Comparison of ENCODE assay signal across 19 cellular contexts in the genomic region with DNA sequence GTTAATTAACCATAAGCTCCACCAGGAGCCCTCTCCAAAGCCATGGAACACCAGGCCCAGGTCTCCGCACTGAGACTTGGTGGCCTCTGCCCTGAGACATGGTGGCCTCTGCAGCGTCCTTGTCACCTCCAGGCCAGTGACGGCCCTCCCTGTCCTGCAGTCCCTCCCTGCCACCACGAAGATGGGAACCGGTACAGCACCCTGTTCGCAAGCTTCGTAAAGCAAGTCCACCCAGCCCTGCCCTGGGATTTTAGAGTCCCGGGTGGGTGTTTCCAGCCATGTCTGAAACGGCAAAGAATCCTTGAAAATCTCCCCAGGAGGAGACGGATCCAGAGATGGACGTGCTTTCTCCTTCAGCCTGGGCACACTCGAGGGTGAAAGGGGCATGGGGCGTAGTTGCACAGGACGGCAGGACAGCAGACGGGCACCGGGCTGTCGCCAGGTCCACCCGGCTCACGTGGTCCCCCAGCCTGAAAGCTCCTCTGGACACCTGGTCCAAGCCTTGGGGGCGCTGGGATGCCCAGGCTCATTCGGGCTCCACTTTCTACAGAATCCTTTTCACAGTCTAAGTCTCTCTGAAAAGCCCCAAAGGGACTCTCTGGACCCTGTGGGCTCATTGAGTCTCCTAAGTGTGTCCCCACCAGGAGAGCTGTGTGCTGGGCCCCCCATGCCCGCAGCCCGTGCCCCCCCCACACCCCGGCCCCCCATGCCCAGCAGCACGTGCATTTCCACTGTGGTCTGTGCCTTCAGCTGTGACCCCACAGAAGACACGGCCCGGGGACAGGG.
DNase-seq lines count a peak whose midpoint lies in the region; ATAC-seq and TF ChIP-seq lines count a peak whose summit lies in the region.
"Had no signal": no experiment of that assay in that cellular context is flagged by ENCODE, and none has a peak within 500 bp of the region (broad histone marks: within the 10 kb centered on the region; RNA-seq: fewer than 3 reads in every experiment).

No MANE protein-coding gene starts in this region.

- no peaks in the 10 kb centered on the region for H3K4me1 Mint-ChIP-seq in activated CD8-positive, alpha-beta T cell treated with anti-CD3 and anti-CD28 coated beads, Interleukin-2, amount 10 ng/mL, durations not matched to agents 7 days and 5 days (ENCODE audit: low read depth)
- H3K4me1 Mint-ChIP-seq in activated CD8-positive, alpha-beta T cell treated with anti-CD3 and anti-CD28 coated beads for 36 hours (ENCODE audit: low read depth), result no peaks in the 10 kb centered on the region
- H3K4me1 Mint-ChIP-seq in chondrocyte (ENCODE audit: low read depth), result peaks cover 18% of the 10 kb centered on the region

- H3K4me1 ChIP-seq in stomach, result no peaks in the 10 kb centered on the region
- H3K4me1 ChIP-seq: HAP-1 had no signal

- H3K27ac Mint-ChIP-seq in activated CD8-positive, alpha-beta T cell treated with anti-CD3 and anti-CD28 coated beads, Interleukin-2, amount 10 ng/mL, durations not matched to agents 7 days and 5 days, result no peak overlapping the region
- no peak overlapping the region for H3K27ac Mint-ChIP-seq in activated CD8-positive, alpha-beta T cell treated with anti-CD3 and anti-CD28 coated beads for 36 hours
- H3K27ac Mint-ChIP-seq in chondrocyte (ENCODE audit: unreplicated experiment), result no peak overlapping the region

- intact Hi-C loops in activated CD8-positive, alpha-beta T cell treated with anti-CD3 and anti-CD28 coated beads for 36 hours (cut with micrococcal nuclease), result no loop called here
- intact Hi-C loops in lower leg skin (cut with DNase I; ENCODE audit: low total_unique reads) (no loop called here), stomach (cut with DNase I; ENCODE audit: low total_unique reads) (no loop called here)

- WGBS in lower leg skin, 2 donors, result 78 to 81% methylated on average over 27 of the region's 27 CpGs
- WGBS in stomach, 5 donors, result 69 to 81% (median 77%) methylated on average over 24 to 27 of the region's 27 CpGs

- no peak for TF ChIP-seq EP300 in stomach (IDR thresholded peaks at IDR 0.05)

- CTCF ChIA-PET in activated CD8-positive, alpha-beta T cell treated with anti-CD3 and anti-CD28 coated beads, Interleukin-2, amount 10 ng/mL, durations not matched to agents 7 days and 5 days (lab: Charles Lee), result no interaction called here
- CTCF ChIA-PET in activated CD8-positive, alpha-beta T cell treated with anti-CD3 and anti-CD28 coated beads for 36 hours (lab: Charles Lee), result no interaction called here

- H3K27me3 ChIP-seq in stomach, result peaks cover 0 to 53% (median 20%) of the 10 kb centered on the region in 3 donors

- no peaks in the 10 kb centered on the region for H3K36me3 Mint-ChIP-seq in activated CD8-positive, alpha-beta T cell treated with anti-CD3 and anti-CD28 coated beads, Interleukin-2, amount 10 ng/mL, durations not matched to agents 7 days and 5 days (ENCODE audit: low read depth)
- no peaks in the 10 kb centered on the region for H3K36me3 Mint-ChIP-seq in activated CD8-positive, alpha-beta T cell treated with anti-CD3 and anti-CD28 coated beads for 36 hours (ENCODE audit: low read depth)
- H3K36me3 Mint-ChIP-seq in chondrocyte (ENCODE audit: low read depth), result no peaks in the 10 kb centered on the region

- H3K4me3 Mint-ChIP-seq in activated CD8-positive, alpha-beta T cell treated with anti-CD3 and anti-CD28 coated beads, Interleukin-2, amount 10 ng/mL, durations not matched to agents 7 days and 5 days, result no peak overlapping the region
- no peak overlapping the region for H3K4me3 Mint-ChIP-seq in activated CD8-positive, alpha-beta T cell treated with anti-CD3 and anti-CD28 coated beads for 36 hours
- H3K4me3 Mint-ChIP-seq in chondrocyte (ENCODE audit: unreplicated experiment), result no peak overlapping the region

- TF ChIP-seq POLR2A in lower leg skin (IDR thresholded peaks at IDR 0.05) (no peak), stomach (IDR thresholded peaks at IDR 0.05) (no peak)

- DNase-seq in activated CD8-positive, alpha-beta T cell treated with anti-CD3 and anti-CD28 coated beads, Interleukin-2, amount 10 ng/mL, durations not matched to agents 7 days and 5 days, result peak; percentile 15
- DNase-seq in activated CD8-positive, alpha-beta T cell treated with anti-CD3 and anti-CD28 coated beads for 36 hours, result no peak
- DNase-seq in chondrocyte (ENCODE audit: low spot score) (peak; percentile 77), lower leg skin (ENCODE audit: low spot score in 2 of 2) (peak; percentile 8 to 70), stomach (peak; percentile 17), NCI-H446 treated with DMSO at 0.1 percent for 48 hours (lab: John Stamatoyannopoulos, UW) (no peak)
- DNase-seq: 8988T; C1 segment of cervical spinal cord; Karpas-422; NCI-H1436; NCI-H2081; NCI-H2227 treated with DMSO at 0.1 percent for 48 hours; NCI-H526 treated with DMSO at 0.1 percent for 48 hours; NK-92 treated with Interleukin-12 subunit alpha and Interleukin-12 subunit beta, amount 100 ng/mL, for 24 hours; OCI-M1 had no signal

- H3K9me3 Mint-ChIP-seq in activated CD8-positive, alpha-beta T cell treated with anti-CD3 and anti-CD28 coated beads, Interleukin-2, amount 10 ng/mL, durations not matched to agents 7 days and 5 days (ENCODE audit: insufficient read depth), result no peaks in the 10 kb centered on the region
- no peaks in the 10 kb centered on the region for H3K9me3 Mint-ChIP-seq in activated CD8-positive, alpha-beta T cell treated with anti-CD3 and anti-CD28 coated beads for 36 hours
- H3K9me3 Mint-ChIP-seq in chondrocyte (ENCODE audit: low read depth), result no peaks in the 10 kb centered on the region

- POLR2A ChIA-PET in activated CD8-positive, alpha-beta T cell treated with anti-CD3 and anti-CD28 coated beads, Interleukin-2, amount 10 ng/mL, durations not matched to agents 7 days and 5 days (lab: Charles Lee), result no interaction called here
- POLR2A ChIA-PET in activated CD8-positive, alpha-beta T cell treated with anti-CD3 and anti-CD28 coated beads for 36 hours (lab: Charles Lee), result interaction anchor here (1.3 kb wide), 1 partner anchor 11 kb away, joined by 3 read pairs; no protein-coding TSS in a partner anchor

- peaks cover 5% of the 10 kb centered on the region for H3K27me3 Mint-ChIP-seq in activated CD8-positive, alpha-beta T cell treated with anti-CD3 and anti-CD28 coated beads, Interleukin-2, amount 10 ng/mL, durations not matched to agents 7 days and 5 days (ENCODE audit: low read depth)
- H3K27me3 Mint-ChIP-seq in activated CD8-positive, alpha-beta T cell treated with anti-CD3 and anti-CD28 coated beads for 36 hours, result peaks cover 10% of the 10 kb centered on the region
- H3K27me3 Mint-ChIP-seq in chondrocyte (ENCODE audit: low read depth), result no peaks in the 10 kb centered on the region

- no peak for TF ChIP-seq CTCF in activated CD8-positive, alpha-beta T cell treated with anti-CD3 and anti-CD28 coated beads for 36 hours (IDR thresholded peaks at IDR 0.05)
- TF ChIP-seq CTCF in chondrocyte (IDR thresholded peaks at IDR 0.05) (no peak), lower leg skin (IDR thresholded peaks at IDR 0.05) (no peak), stomach (IDR thresholded peaks at IDR 0.05) (no peak)

- H3K4me3 ChIP-seq in lower leg skin (ENCODE audit: low read depth, poor library complexity, severe bottlenecking) (no peak overlapping the region), stomach (no peak overlapping the region)
- H3K4me3 ChIP-seq: HAP-1 had no signal

- H3K9me3 ChIP-seq in stomach, result no peaks in the 10 kb centered on the region
- H3K9me3 ChIP-seq: HAP-1 had no signal

- ATAC-seq in activated CD8-positive, alpha-beta T cell treated with anti-CD3 and anti-CD28 coated beads, Interleukin-2, amount 10 ng/mL, durations not matched to agents 7 days and 5 days, result no peak
- ATAC-seq in activated CD8-positive, alpha-beta T cell treated with anti-CD3 and anti-CD28 coated beads for 36 hours, result no peak
- ATAC-seq in HG02759 (IDR thresholded peaks at IDR 0.05; ENCODE audit: unreplicated experiment), result no peak
- ATAC-seq in GM21737 (IDR thresholded peaks at IDR 0.05; ENCODE audit: unreplicated experiment), result no peak

- H3K27ac ChIP-seq in stomach, result no peak overlapping the region
- H3K27ac ChIP-seq: RWPE1 had no signal

- H3K36me3 ChIP-seq in stomach, result no peaks in the 10 kb centered on the region
- H3K36me3 ChIP-seq: HAP-1 had no signal

Comparison
In these comparisons a context has a peak if more than half of its experiments do, and no peak if none do; other contexts are left out.
1. DNase-seq: peak in activated CD8-positive, alpha-beta T cell treated with anti-CD3 and anti-CD28 coated beads, Interleukin-2, amount 10 ng/mL, durations not matched to agents 7 days and 5 days (single experiment), chondrocyte (single experiment), lower leg skin (2 of 2) and stomach (single experiment); none in activated CD8-positive, alpha-beta T cell treated with anti-CD3 and anti-CD28 coated beads for 36 hours (single experiment) and NCI-H446 treated with DMSO at 0.1 percent for 48 hours (single experiment).